7 cellular contexts compared by ENCODE assay signal in genomic region chr19:18293642-18294466, GRCh38. TPM values are rescaled to one million over a fixed set of nuclear protein-coding genes. Genes with fewer than 3 reads are reported as not detected.
DNase-seq lines count a peak whose midpoint lies in the region; ATAC-seq and TF ChIP-seq lines count a peak whose summit lies in the region.

No MANE protein-coding gene starts in this region.

- H3K9ac ChIP-seq in iPS-20b (ENCODE audit: low read depth, low read length), result peak overlapping the region; percentile 57; the same call in 1 of the 2 replicates

- intact Hi-C loops in activated T-helper 1 cell treated with anti-CD3 and anti-CD28 coated beads, Interleukin-12 subunit alpha, Interleukin-12 subunit beta, Interleukin-2, Interleukin-4 antibody, amounts not matched to agents 30 ng/mL and 10 ng/mL and 1 ng/mL, durations not matched to agents 14 hours and 24 hours and 36 hours (cut with micrococcal nuclease), result loop anchor here (1.0 to 5.0 kb wide), 4 partner anchors 10 to 207 kb away; partner anchors contain the start of genes IL12RB1 and SSBP4
- intact Hi-C loops in stomach (cut with DNase I; ENCODE audit: low total_unique reads), result no loop called here

- TF ChIP-seq CTCF in HL-60 (IDR thresholded peaks at IDR 0.05; ENCODE audit: insufficient read depth, low read length), result no peak
- no peak for TF ChIP-seq CTCF in stomach (IDR thresholded peaks at IDR 0.05)

- H3K4me3 Mint-ChIP-seq in activated T-helper 1 cell treated with anti-CD3 and anti-CD28 coated beads, Interleukin-12 subunit alpha, Interleukin-12 subunit beta, Interleukin-2, Interleukin-4 antibody, amounts not matched to agents 30 ng/mL and 10 ng/mL and 1 ng/mL, durations not matched to agents 14 hours and 24 hours and 36 hours, result peak overlapping the region; percentile 89

- DNase-seq in HL-60 (ENCODE audit: low read depth in 1 of 2, low spot score in 1 of 2), result no peak
- DNase-seq in activated T-helper 1 cell treated with anti-CD3 and anti-CD28 coated beads, Interleukin-12 subunit alpha, Interleukin-12 subunit beta, Interleukin-2, Interleukin-4 antibody, amounts not matched to agents 30 ng/mL and 10 ng/mL and 1 ng/mL, durations not matched to agents 14 hours and 24 hours and 36 hours (ENCODE audit: low spot score), result no peak
- no peak for DNase-seq in stomach
- no peak for DNase-seq in AG08395 (ENCODE audit: low spot score)

- peaks cover 19% of the 10 kb centered on the region for H3K36me3 Mint-ChIP-seq in activated T-helper 1 cell treated with anti-CD3 and anti-CD28 coated beads, Interleukin-12 subunit alpha, Interleukin-12 subunit beta, Interleukin-2, Interleukin-4 antibody, amounts not matched to agents 30 ng/mL and 10 ng/mL and 1 ng/mL, durations not matched to agents 14 hours and 24 hours and 36 hours (ENCODE audit: low read depth)

- H3K9me3 ChIP-seq in iPS-20b (ENCODE audit: insufficient read depth, low read depth, low read length), result no peaks in the 10 kb centered on the region
- no peaks in the 10 kb centered on the region for H3K9me3 ChIP-seq in stomach

- no peak for ATAC-seq in HG03097 (IDR thresholded peaks at IDR 0.05; ENCODE audit: low FRiP score, unreplicated experiment)
- ATAC-seq in GM18502 (IDR thresholded peaks at IDR 0.05; ENCODE audit: poor library complexity, unreplicated experiment), result no peak

- TF ChIP-seq EP300 in stomach (IDR thresholded peaks at IDR 0.05), result no peak

- no peaks in the 10 kb centered on the region for H3K27me3 Mint-ChIP-seq in activated T-helper 1 cell treated with anti-CD3 and anti-CD28 coated beads, Interleukin-12 subunit alpha, Interleukin-12 subunit beta, Interleukin-2, Interleukin-4 antibody, amounts not matched to agents 30 ng/mL and 10 ng/mL and 1 ng/mL, durations not matched to agents 14 hours and 24 hours and 36 hours (ENCODE audit: insufficient read depth)

- peaks cover 65% of the 10 kb centered on the region for H3K4me1 Mint-ChIP-seq in activated T-helper 1 cell treated with anti-CD3 and anti-CD28 coated beads, Interleukin-12 subunit alpha, Interleukin-12 subunit beta, Interleukin-2, Interleukin-4 antibody, amounts not matched to agents 30 ng/mL and 10 ng/mL and 1 ng/mL, durations not matched to agents 14 hours and 24 hours and 36 hours (ENCODE audit: low read depth)

- 56 to 64% (median 62%) methylated on average over 18 of the region's 18 CpGs for WGBS in stomach, 5 donors

- TF ChIP-seq POLR2A in stomach (IDR thresholded peaks at IDR 0.05), result no peak

- H3K4me3 ChIP-seq in HL-60 (replicated peaks; ENCODE audit: insufficient read depth, low read length), result peak overlapping the region; percentile 41; the same call in 1 of the 2 replicates
- H3K4me3 ChIP-seq in iPS-20b (ENCODE audit: low read length), result peak overlapping the region; percentile 91; the same call in 1 of the 2 replicates
- peak overlapping the region in 3 of 4 donors; percentile 46 to 70 (median 58) for H3K4me3 ChIP-seq in stomach

- H3K36me3 ChIP-seq in iPS-20b (ENCODE audit: insufficient read depth, low read depth, low read length), result no peaks in the 10 kb centered on the region
- H3K36me3 ChIP-seq in stomach, result no peaks in the 10 kb centered on the region

- no peaks in the 10 kb centered on the region for H3K27me3 ChIP-seq in HL-60 (ENCODE audit: insufficient read depth, poor library complexity, severe bottlenecking)
- no peaks in the 10 kb centered on the region for H3K27me3 ChIP-seq in iPS-20b (ENCODE audit: insufficient read depth, low read length)
- H3K27me3 ChIP-seq in stomach, result no peaks in the 10 kb centered on the region

- peaks cover 6% of the 10 kb centered on the region for H3K9me3 Mint-ChIP-seq in activated T-helper 1 cell treated with anti-CD3 and anti-CD28 coated beads, Interleukin-12 subunit alpha, Interleukin-12 subunit beta, Interleukin-2, Interleukin-4 antibody, amounts not matched to agents 30 ng/mL and 10 ng/mL and 1 ng/mL, durations not matched to agents 14 hours and 24 hours and 36 hours

- H3K4me1 ChIP-seq in iPS-20b (ENCODE audit: insufficient read depth, low read length) (peaks cover 10% of the 10 kb centered on the region; the same call in 1 of the 2 replicates), stomach (peaks cover 24 to 41% (median 31%) of the 10 kb centered on the region in 4 donors)

- H3K27ac ChIP-seq in HL-60 (replicated peaks), result peak overlapping the region; percentile 96
- H3K27ac ChIP-seq in iPS-20b (ENCODE audit: low read length), result no peak overlapping the region
- H3K27ac ChIP-seq in stomach, result peak overlapping the region; percentile 94 to 100 (median 96)

- H3K27ac Mint-ChIP-seq in activated T-helper 1 cell treated with anti-CD3 and anti-CD28 coated beads, Interleukin-12 subunit alpha, Interleukin-12 subunit beta, Interleukin-2, Interleukin-4 antibody, amounts not matched to agents 30 ng/mL and 10 ng/mL and 1 ng/mL, durations not matched to agents 14 hours and 24 hours and 36 hours, result peak overlapping the region; percentile 96

RNA-seq across cellular contexts. Expression of gene JUND, which starts 12.4 kb away (rescaled TPM):
- total RNA-seq in activated T-helper 1 cell treated with anti-CD3 and anti-CD28 coated beads, Interleukin-12 subunit alpha, Interleukin-12 subunit beta, Interleukin-2, Interleukin-4 antibody, amounts not matched to agents 30 ng/mL and 10 ng/mL and 1 ng/mL, durations not matched to agents 14 hours and 24 hours and 36 hours, result 431 and 455 TPM in 2 replicates
- total RNA-seq in stomach, result 1,000 to 10,000 TPM in 2 of 5 donors, 100 to 1,000 TPM in 3; 118 to 1,659 (median 737) TPM
- polyA plus RNA-seq in stomach, result 100 to 1,000 TPM in 2 of 3 donors, 10 to 100 TPM in 1; 78.6 to 272 (median 102) TPM

RNA-seq across cellular contexts. Expression of gene IQCN, which starts 19.6 kb away (rescaled TPM):
- 2.8 and 3.2 TPM in 2 replicates for total RNA-seq in activated T-helper 1 cell treated with anti-CD3 and anti-CD28 coated beads, Interleukin-12 subunit alpha, Interleukin-12 subunit beta, Interleukin-2, Interleukin-4 antibody, amounts not matched to agents 30 ng/mL and 10 ng/mL and 1 ng/mL, durations not matched to agents 14 hours and 24 hours and 36 hours
- 10 to 100 TPM in 1 of 5 donors, 1 to 10 TPM in 3, not detected in 1; 2.4 to 35.7 (median 4.0) TPM for total RNA-seq in stomach
- polyA plus RNA-seq in stomach, result 1 to 10 TPM; 1.4 to 2.7 (median 2.6) TPM

RNA-seq across cellular contexts. Expression of gene LSM4, which starts 29.0 kb away (rescaled TPM):
- total RNA-seq in activated T-helper 1 cell treated with anti-CD3 and anti-CD28 coated beads, Interleukin-12 subunit alpha, Interleukin-12 subunit beta, Interleukin-2, Interleukin-4 antibody, amounts not matched to agents 30 ng/mL and 10 ng/mL and 1 ng/mL, durations not matched to agents 14 hours and 24 hours and 36 hours, result 198 and 200 TPM in 2 replicates
- total RNA-seq in stomach, result 100 to 1,000 TPM in 2 of 5 donors, 10 to 100 TPM in 3; 24.1 to 185 (median 98.6) TPM
- 100 to 1,000 TPM; 114 to 181 (median 173) TPM for polyA plus RNA-seq in stomach

RNA-seq across cellular contexts. Expression of gene PGPEP1, which starts 46.5 kb away (rescaled TPM):
- 17.9 and 21.5 TPM in 2 replicates for total RNA-seq in activated T-helper 1 cell treated with anti-CD3 and anti-CD28 coated beads, Interleukin-12 subunit alpha, Interleukin-12 subunit beta, Interleukin-2, Interleukin-4 antibody, amounts not matched to agents 30 ng/mL and 10 ng/mL and 1 ng/mL, durations not matched to agents 14 hours and 24 hours and 36 hours
- total RNA-seq in stomach, result 10 to 100 TPM in 4 of 5 donors, 1 to 10 TPM in 1; 8.0 to 58.9 (median 22.9) TPM
- polyA plus RNA-seq in stomach, result 10 to 100 TPM in 2 of 3 donors, 1 to 10 TPM in 1; 8.4 to 40.0 (median 31.8) TPM

Comparison
In these comparisons a context has a peak if more than half of its experiments do, and no peak if none do; other contexts are left out.
1. H3K4me3 ChIP-seq: peak in every context shown above with its lines; median percentile 91 in iPS-20b; 58 in stomach; 41 in HL-60.